15 cellular contexts compared by ENCODE assay signal in genomic region chr2:7697052-7697451, GRCh38.
"Had no signal": no experiment of that assay in that cellular context is flagged by ENCODE, and none has a peak within 500 bp of the region (broad histone marks: within the 10 kb centered on the region; RNA-seq: fewer than 3 reads in every experiment).

No MANE protein-coding gene starts in this region.

- H3K27ac ChIP-seq: cardiac muscle cell, esophagus squamous epithelium, heart left ventricle had no signal

- ATAC-seq: activated T-helper 17 cell treated with anti-CD3 and anti-CD28 coated beads, Interleukin-2, amount 50 U/mL, for 72 hours; heart left ventricle; left ventricle myocardium superior had no signal

- DNase-seq: activated CD4-positive, alpha-beta T cell treated with anti-CD3 and anti-CD28 coated beads, Interleukin-2, amount 10 ng/mL, durations not matched to agents 24 days and 14 days; activated naive CD4-positive, alpha-beta T cell treated with anti-CD3 and anti-CD28 coated beads for 36 hours; activated T-cell treated with anti-CD3 and anti-CD28 coated beads for 4 hours; esophagus squamous epithelium; foreskin fibroblast; heart left ventricle; kidney; left ventricle myocardium superior; mesenchymal stem cell; stimulated activated CD4-positive, alpha-beta T cell treated with anti-CD3 and anti-CD28 coated beads, Interleukin-12 subunit alpha, Interleukin-12 subunit beta, amount 100 ng/mL, for 4 hours; stimulated activated CD4-positive, alpha-beta T cell treated with anti-CD3 and anti-CD28 coated beads, Interleukin-2, amount 100 ng/mL, for 48 hours; stimulated activated naive CD4-positive, alpha-beta T cell treated with Interleukin-2 at 50 U/mL for 16 hours had no signal

- H3K4me3 ChIP-seq: cardiac muscle cell, esophagus squamous epithelium, heart left ventricle had no signal

- H3K4me1 ChIP-seq: esophagus squamous epithelium, heart left ventricle had no signal

- FAIRE-seq: astrocyte, kidney had no signal

- H3K36me3 ChIP-seq: cardiac muscle cell, esophagus squamous epithelium, heart left ventricle had no signal

- H3K9me3 ChIP-seq: esophagus squamous epithelium had no signal

- H3K27me3 ChIP-seq: cardiac muscle cell, esophagus squamous epithelium, heart left ventricle had no signal
